Comparison of ENCODE assay signal across 9 cellular contexts in genomic region chr17:44122825-44123355, GRCh38. TPM values are rescaled to one million over a fixed set of nuclear protein-coding genes. Genes with fewer than 3 reads are reported as not detected.
A peak's percentile ranks its signal among the peaks of the same experiment; 100 is the strongest.
DNase-seq lines count a peak whose midpoint lies in the region; ATAC-seq and TF ChIP-seq lines count a peak whose summit lies in the region.
"Had no signal": no experiment of that assay in that cellular context is flagged by ENCODE, and none has a peak within 500 bp of the region (broad histone marks: within the 10 kb centered on the region; RNA-seq: fewer than 3 reads in every experiment).

No MANE protein-coding gene starts in this region.

- POLR2A ChIA-PET in PC-3 (lab: Charles Lee; ENCODE audit: unreplicated experiment): interaction anchor here (0.5 to 0.9 kb wide), 5 partner anchors 45 to 578 kb away, joined by 3 to 11 read pairs (median 3); no protein-coding TSS in a partner anchor

- H2AFZ ChIP-seq in DND-41 (ENCODE audit: low read depth, low read length): peak overlapping the region; percentile 69
- peak overlapping the region; percentile 83 for H2AFZ ChIP-seq in PC-3 (ENCODE audit: low read length)

- no peaks in the 10 kb centered on the region for H3K9me3 ChIP-seq in DND-41 (ENCODE audit: insufficient read depth, low read length, severe bottlenecking)
- no peaks in the 10 kb centered on the region for H3K9me3 ChIP-seq in PC-3 (ENCODE audit: low read length)

- no peaks in the 10 kb centered on the region for H3K36me3 Mint-ChIP-seq in naive B cell

- no peaks in the 10 kb centered on the region for H3K27me3 Mint-ChIP-seq in naive B cell

- H3K9ac ChIP-seq in DND-41 (ENCODE audit: low read depth, low read length) (peak overlapping the region; percentile 71), PC-3 (ENCODE audit: low read length) (peak overlapping the region; percentile 77)

- H3K4me2 ChIP-seq in DND-41 (ENCODE audit: insufficient read depth, low read length): peak overlapping the region; percentile 83
- H3K4me2 ChIP-seq in PC-3 (ENCODE audit: low read length): peak overlapping the region; percentile 99

- no peak overlapping the region; the same call in 1 of the 2 replicates for H3K27ac ChIP-seq in DND-41 (ENCODE audit: low read length)
- no peak overlapping the region for H3K27ac ChIP-seq in PC-3 (ENCODE audit: low read length)

- H3K4me1 ChIP-seq in DND-41 (ENCODE audit: insufficient read depth, low read length) (peaks cover 21% of the 10 kb centered on the region), PC-3 (ENCODE audit: insufficient read depth, low read length) (peaks cover 13% of the 10 kb centered on the region)

- no peak for ATAC-seq in DND-41 (ENCODE audit: insufficient read depth, low read depth)
- ATAC-seq in GM21825 (IDR thresholded peaks at IDR 0.05; ENCODE audit: unreplicated experiment): peak; percentile 9
- ATAC-seq in PC-3: no peak
- ATAC-seq in naive B cell (ENCODE audit: low read depth in 2 of 2): peak; percentile 21 to 22

- peak overlapping the region; percentile 88 to 99 (median 96) for H3K27ac Mint-ChIP-seq in naive B cell

- H3K4me3 Mint-ChIP-seq in naive B cell: peak overlapping the region; percentile 90 to 98 (median 96)

- H3K4me3 ChIP-seq in DND-41 (ENCODE audit: low read depth in 1 of 2, low read length in 2 of 2) (peak overlapping the region; percentile 38 to 62), PC-3 (ENCODE audit: low read length) (peak overlapping the region; percentile 72), choroid plexus epithelial cell (ENCODE audit: low read depth, low read length) (peak overlapping the region; percentile 82)

- H3K9me3 Mint-ChIP-seq in naive B cell: no peaks in the 10 kb centered on the region

- H3K27me3 ChIP-seq in DND-41 (ENCODE audit: insufficient read depth, low read length, poor library complexity): peaks cover 16% of the 10 kb centered on the region
- H3K27me3 ChIP-seq in PC-3 (ENCODE audit: low read length): no peaks in the 10 kb centered on the region

- intact Hi-C loops in PC-3 (cut with micrococcal nuclease): no loop called here

- peaks cover 45 to 58% (median 52%) of the 10 kb centered on the region in 3 donors for H3K4me1 Mint-ChIP-seq in naive B cell

- H3K79me2 ChIP-seq in DND-41 (ENCODE audit: insufficient read depth, low read length) (no peaks in the 10 kb centered on the region), PC-3 (ENCODE audit: low read length) (no peaks in the 10 kb centered on the region)

- DNase-seq in DND-41 (no peak), PC-3 (no peak), choroid plexus epithelial cell (ENCODE audit: low read depth) (no peak), naive B cell (no peak), SHP77 (lab: John Stamatoyannopoulos, UW) (no peak), NCI-H446 treated with DMSO at 0.1 percent for 48 hours (lab: John Stamatoyannopoulos, UW) (no peak), NCI-H1048 (lab: John Stamatoyannopoulos, UW) (no peak)

- no peaks in the 10 kb centered on the region for H3F3A ChIP-seq in PC-3 (ENCODE audit: low read length, unreplicated experiment)

- H4K20me1 ChIP-seq in DND-41 (ENCODE audit: insufficient read depth, low read length) (peaks cover 20% of the 10 kb centered on the region), PC-3 (ENCODE audit: low read length) (no peaks in the 10 kb centered on the region)

- H3K36me3 ChIP-seq in DND-41 (ENCODE audit: insufficient read depth, low read length): no peaks in the 10 kb centered on the region
- H3K36me3 ChIP-seq in PC-3 (ENCODE audit: low read depth, low read length): no peaks in the 10 kb centered on the region

- BruUV-seq in PC-3 (replicated peaks; lab: Mats Ljungman, UMichigan): no TSS peak

- H3K9me2 ChIP-seq in PC-3 (replicated peaks; ENCODE audit: low read length): no peaks in the 10 kb centered on the region

- CTCF ChIA-PET in PC-3 (lab: Charles Lee): interaction anchor here (0.6 to 2.2 kb wide), 8 partner anchors 7 to 46 kb away, joined by 3 to 18 read pairs (median 7); no protein-coding TSS in a partner anchor

- no peak for TF ChIP-seq CTCF in DND-41 (IDR thresholded peaks at IDR 0.05; ENCODE audit: borderline replicate concordance, extremely low read depth, low read length, poor library complexity, severe bottlenecking)
- no peak for TF ChIP-seq CTCF in PC-3 (conservative IDR thresholded peaks at IDR 0.05; ENCODE audit: low read depth, low read length)
- no peak for TF ChIP-seq CTCF in choroid plexus epithelial cell (conservative IDR thresholded peaks at IDR 0.05; ENCODE audit: low read depth, low read length)

RNA-seq across cellular contexts. Expression of gene HDAC5, which starts 0.6 kb away (rescaled TPM):
- 39.1 and 47.1 TPM in 2 replicates for total RNA-seq in PC-3 (2014; rRNA removed)
- polyA plus RNA-seq in naive B cell (ENCODE audit: low read depth in 6 of 6): 10 to 100 TPM; 27.5 to 79.5 (median 41.2) TPM

RNA-seq across cellular contexts. Expression of gene HROB, which starts 18.8 kb away (rescaled TPM):
- total RNA-seq in PC-3 (2014; rRNA removed): 13.5 and 14.3 TPM in 2 replicates
- 1 to 10 TPM in 3 of 6 donors, under 1 TPM in 2, not detected in 1; 0.63 to 1.4 (median 1.2) TPM for polyA plus RNA-seq in naive B cell (ENCODE audit: low read depth in 6 of 6)

RNA-seq across cellular contexts. Expression of gene ASB16, which starts 47.6 kb away (rescaled TPM):
- 0.35 and 0.51 TPM in 2 replicates for total RNA-seq in PC-3 (2014; rRNA removed)
- under 1 TPM in 4 of 6 donors, not detected in 2; 0.19 to 0.43 (median 0.31) TPM for polyA plus RNA-seq in naive B cell (ENCODE audit: low read depth in 6 of 6)
- total RNA-seq: M059J had no signal

RNA-seq across cellular contexts. Expression of gene G6PC3, which starts 52.4 kb away (rescaled TPM):
- 60.1 and 69.5 TPM in 2 replicates for total RNA-seq in PC-3 (2014; rRNA removed)
- 10 to 100 TPM; 19.2 to 28.0 (median 24.6) TPM for polyA plus RNA-seq in naive B cell (ENCODE audit: low read depth in 6 of 6)

RNA-seq across cellular contexts. Expression of gene LSM12, which starts 56.4 kb away (rescaled TPM):
- total RNA-seq in PC-3 (2014; rRNA removed): 118 and 123 TPM in 2 replicates
- 10 to 100 TPM; 48.1 to 99.0 (median 80.5) TPM for polyA plus RNA-seq in naive B cell (ENCODE audit: low read depth in 6 of 6)

Comparison
In these comparisons a context has a peak if more than half of its experiments do, and no peak if none do; other contexts are left out.
1. ATAC-seq: peak in GM21825 (single experiment) and naive B cell (2 of 2); none in DND-41 (single experiment) and PC-3 (single experiment).
2. Peak in every context shown above with its lines, with median percentiles within 50 percentile points of each other: H3K4me3 ChIP-seq.